Comparison of ENCODE assay signal across 27 cellular contexts in genomic region chr9:86141843-86142242, GRCh38.
"Had no signal": no experiment of that assay in that cellular context is flagged by ENCODE, and none has a peak within 500 bp of the region (broad histone marks: within the 10 kb centered on the region; RNA-seq: fewer than 3 reads in every experiment).

No MANE protein-coding gene starts in this region.

- H3K4me3 ChIP-seq: esophagus muscularis mucosa, heart right ventricle, left ventricle myocardium inferior, lung, mucosa of descending colon, suprapubic skin, tibial artery had no signal

- H3K4me3 Mint-ChIP-seq: activated naive CD8-positive, alpha-beta T cell; central memory CD8-positive, alpha-beta T cell; dendritic cell treated with granulocyte-macrophage colony-stimulating factor and Interleukin-4, amounts not matched to agents 40 ng/mL and 50 ng/mL, for 4 days; endodermal cell; natural killer cell treated with Interleukin-12 subunit alpha and Interleukin-12 subunit beta and Interleukin-15 and Interleukin-18, amount 100 ng/mL, for 72 hours; stimulated activated naive B cell treated with anti-CD40 and anti-IgM and Interleukin-4, amounts not matched to agents 10 μg/mL and 1 μg/mL and 100 μg/mL, for 72 hours had no signal

- DNase-seq: activated CD4-positive, alpha-beta T cell treated with anti-CD3 and anti-CD28 coated beads for 48 hours; activated CD4-positive, alpha-beta T cell treated with anti-CD3 and anti-CD28 coated beads, Interleukin-2, amount 50 U/mL, for 48 hours; activated CD8-positive, alpha-beta memory T cell treated with anti-CD3 and anti-CD28 coated beads for 24 hours; activated effector memory CD4-positive, alpha-beta T cell treated with Interleukin-2 at 50 U/mL for 16 hours; activated naive CD4-positive, alpha-beta T cell treated with Interleukin-2 at 50 U/mL for 16 hours; anterior cingulate cortex; endodermal cell; foreskin keratinocyte; heart right ventricle; left ventricle myocardium inferior; mesendoderm; mucosa of descending colon; posterior cingulate gyrus; right cardiac atrium; stimulated activated CD4-positive, alpha-beta T cell treated with anti-CD3 and anti-CD28 coated beads, Interleukin-15, amount 100 ng/mL, for 24 hours; stimulated activated CD4-positive, alpha-beta T cell treated with anti-CD3 and anti-CD28 coated beads, Interleukin-2, amount 100 ng/mL, for 24 hours; stimulated activated naive B cell treated with anti-CD40 and anti-IgM and Interleukin-4, amounts not matched to agents 10 μg/mL and 1 μg/mL and 100 μg/mL, for 72 hours; tibial artery; WERI-Rb-1 had no signal

- H3K4me1 Mint-ChIP-seq: central memory CD8-positive, alpha-beta T cell; endodermal cell; stimulated activated naive B cell treated with anti-CD40 and anti-IgM and Interleukin-4, amounts not matched to agents 10 μg/mL and 1 μg/mL and 100 μg/mL, for 72 hours had no signal

- ATAC-seq: activated CD4-positive, CD25-positive, alpha-beta regulatory T cell treated with anti-CD3 and anti-CD28 coated beads, Interleukin-2, amount 50 U/mL, for 24 hours; foreskin keratinocyte; heart right ventricle; mucosa of descending colon; natural killer cell treated with Interleukin-12 subunit alpha and Interleukin-12 subunit beta and Interleukin-15 and Interleukin-18, amount 100 ng/mL, for 72 hours; right cardiac atrium; stimulated activated naive B cell treated with anti-CD40 and anti-IgM and Interleukin-4, amounts not matched to agents 10 μg/mL and 1 μg/mL and 100 μg/mL, for 72 hours had no signal

- H3K27me3 Mint-ChIP-seq: dendritic cell treated with granulocyte-macrophage colony-stimulating factor and Interleukin-4, amounts not matched to agents 40 ng/mL and 50 ng/mL, for 4 days had no signal

- H3K9me3 ChIP-seq: left ventricle myocardium inferior, mucosa of descending colon, suprapubic skin had no signal

- H3K36me3 ChIP-seq: esophagus muscularis mucosa, heart right ventricle, left ventricle myocardium inferior, suprapubic skin, tibial artery, WERI-Rb-1 had no signal

- H3K27ac Mint-ChIP-seq: activated naive CD8-positive, alpha-beta T cell; dendritic cell treated with granulocyte-macrophage colony-stimulating factor and Interleukin-4, amounts not matched to agents 40 ng/mL and 50 ng/mL, for 4 days; endodermal cell; natural killer cell treated with Interleukin-12 subunit alpha and Interleukin-12 subunit beta and Interleukin-15 and Interleukin-18, amount 100 ng/mL, for 72 hours; stimulated activated naive B cell treated with anti-CD40 and anti-IgM and Interleukin-4, amounts not matched to agents 10 μg/mL and 1 μg/mL and 100 μg/mL, for 72 hours had no signal

- H3K4me1 ChIP-seq: esophagus muscularis mucosa, foreskin keratinocyte, heart right ventricle, left ventricle myocardium inferior, suprapubic skin, tibial artery had no signal

- H3K27me3 ChIP-seq: esophagus muscularis mucosa, heart right ventricle, suprapubic skin, tibial artery had no signal
